8 cellular contexts compared by ENCODE assay signal in the genomic region with DNA sequence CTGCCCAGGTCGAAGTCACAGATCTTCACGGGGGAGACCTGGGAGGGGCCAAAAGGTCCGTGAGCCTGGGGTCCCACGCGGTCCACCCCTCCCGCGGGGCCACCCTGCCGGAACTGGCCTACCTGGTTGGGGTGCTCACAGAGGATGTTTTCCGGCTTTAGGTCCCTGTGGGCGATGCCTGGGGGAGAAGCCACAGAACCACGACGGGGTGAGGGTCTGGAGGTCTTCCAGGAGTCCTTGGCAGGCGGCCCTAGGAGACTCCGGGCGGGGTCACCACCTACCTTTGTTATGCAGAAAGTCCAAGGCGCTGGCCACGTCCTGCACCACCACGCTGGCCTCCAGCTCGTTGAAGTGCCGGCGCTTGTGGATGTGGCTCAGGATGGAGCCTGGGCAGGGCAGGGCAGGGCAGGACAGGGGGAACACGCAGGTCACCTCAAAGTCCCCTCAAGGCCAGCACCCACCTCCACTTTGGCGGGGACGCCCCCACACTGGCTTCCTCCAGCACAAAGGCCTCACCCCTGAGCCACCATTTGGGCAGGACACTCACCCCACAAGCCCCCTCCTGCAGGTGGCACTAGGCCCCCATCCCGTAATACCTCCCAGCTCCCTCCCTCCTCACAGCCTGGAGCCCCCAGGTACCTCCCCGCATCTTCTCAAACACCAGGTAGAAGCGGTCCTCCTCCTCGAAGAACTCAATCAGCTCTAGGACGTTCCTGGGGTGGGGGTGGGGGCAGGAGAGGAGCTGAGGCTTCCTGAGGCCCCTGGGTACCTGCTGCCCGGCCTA. TPM values are rescaled to one million over a fixed set of nuclear protein-coding genes. Genes with fewer than 3 reads are reported as not detected.
DNase-seq lines count a peak whose midpoint lies in the region; ATAC-seq and TF ChIP-seq lines count a peak whose summit lies in the region.

No MANE protein-coding gene starts in this region.

- peak overlapping the region; percentile 72 for H3K27ac ChIP-seq in SK-N-MC
- peak overlapping the region in 20 of 21 experiments; percentile 60 to 94 (median 88) for H3K27ac ChIP-seq in skin epidermis

- peak overlapping the region; percentile 63 for H3K9ac ChIP-seq in SK-N-MC (ENCODE audit: insufficient read length)

- ATAC-seq in GM21528 (IDR thresholded peaks at IDR 0.05; ENCODE audit: low FRiP score, unreplicated experiment): peak; percentile 6
- no peak for ATAC-seq in HG03095 (IDR thresholded peaks at IDR 0.05; ENCODE audit: unreplicated experiment)

- DNase-seq in SK-N-MC (ENCODE audit: low read depth, low spot score): no peak
- DNase-seq in fibroblast of villous mesenchyme (ENCODE audit: low read depth): no peak
- no peak for DNase-seq in NCI-H2107 treated with DMSO at 0.1 percent for 48 hours (lab: John Stamatoyannopoulos, UW; ENCODE audit: unreplicated experiment)
- DNase-seq in SIG-M5 treated with dmso at 0.1 percent for 504 hours (lab: John Stamatoyannopoulos, UW; ENCODE audit: unreplicated experiment): no peak
- no peak for DNase-seq in NCI-H2196 treated with DMSO at 0.1 percent for 48 hours (lab: John Stamatoyannopoulos, UW; ENCODE audit: unreplicated experiment)

- TF ChIP-seq CTCF in fibroblast of villous mesenchyme (IDR thresholded peaks at IDR 0.05; ENCODE audit: insufficient read depth, low read depth, low read length): no peak

- no peaks in the 10 kb centered on the region for H3K9me3 ChIP-seq in SK-N-MC (ENCODE audit: low read depth, low read length)

- peaks cover 5% of the 10 kb centered on the region; the same call in 1 of the 2 replicates for H3K36me3 ChIP-seq in SK-N-MC (ENCODE audit: insufficient read depth, low read length)

- H3K4me3 ChIP-seq in SK-N-MC (peak overlapping the region; percentile 75), fibroblast of villous mesenchyme (ENCODE audit: low read depth, low read length) (peak overlapping the region; percentile 18), skin epidermis (peak overlapping the region in 6 of 7 experiments; percentile 11 to 29 (median 20))

RNA-seq across cellular contexts. Expression of a gene that starts 8.4 kb away (rescaled TPM):
- total RNA-seq in fibroblast of villous mesenchyme: 59.2 and 80.9 TPM in 2 replicates

RNA-seq across cellular contexts. Expression of a gene that starts 27.2 kb away (rescaled TPM):
- total RNA-seq in fibroblast of villous mesenchyme: 46.6 and 51.5 TPM in 2 replicates

RNA-seq across cellular contexts. Expression of a gene that starts 53.4 kb away (rescaled TPM):
- 31.2 and 36.7 TPM in 2 replicates for total RNA-seq in fibroblast of villous mesenchyme

RNA-seq across cellular contexts. Expression of a gene that starts 54.0 kb away (rescaled TPM):
- 1.3 TPM in 2 replicates for total RNA-seq in fibroblast of villous mesenchyme

Comparison
In these comparisons a context has a peak if more than half of its experiments do, and no peak if none do; other contexts are left out.
1. H3K4me3 ChIP-seq: peak in every context shown above with its lines; median percentile 75 in SK-N-MC; 20 in skin epidermis; 18 in fibroblast of villous mesenchyme.